In the genomic region with DNA sequence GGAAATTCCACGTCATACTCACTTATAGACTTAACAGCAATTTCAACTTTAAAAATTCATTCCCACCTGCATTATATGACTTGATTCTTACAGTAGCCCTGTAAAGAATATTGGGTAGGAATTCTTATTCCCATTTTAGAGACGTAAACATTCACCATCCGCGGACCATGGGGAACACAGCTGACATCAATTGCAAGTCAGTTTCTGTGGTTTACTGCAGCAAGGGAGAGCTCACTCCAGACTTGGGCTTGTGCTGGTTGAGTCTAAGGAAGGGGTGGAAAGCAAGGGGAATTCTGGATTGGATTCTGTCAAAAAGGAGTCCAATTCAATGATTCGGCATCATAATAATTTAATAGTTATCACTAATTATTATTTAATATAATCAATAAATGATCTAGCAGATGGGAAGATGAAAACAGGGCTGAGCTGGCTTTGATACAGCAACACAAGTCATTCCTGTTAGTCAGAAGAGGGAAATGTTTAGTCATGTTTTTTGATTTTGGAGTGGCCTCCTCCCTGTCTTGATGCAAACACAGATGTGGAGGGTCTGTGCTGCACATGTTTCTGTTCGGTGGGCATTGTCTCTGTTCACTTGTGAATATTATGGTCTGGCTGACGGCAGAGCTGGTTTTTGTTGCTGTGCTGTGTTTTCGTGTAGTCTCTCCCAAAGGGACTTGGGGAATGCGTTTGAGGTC, we compare ENCODE assay signal across 10 cellular contexts. TPM values are rescaled to one million over a fixed set of nuclear protein-coding genes. Genes with fewer than 3 reads are reported as not detected.
A peak's percentile ranks its signal among the peaks of the same experiment; 100 is the strongest.
DNase-seq lines count a peak whose midpoint lies in the region; ATAC-seq and TF ChIP-seq lines count a peak whose summit lies in the region.
"Had no signal": no experiment of that assay in that cellular context is flagged by ENCODE, and none has a peak within 500 bp of the region (broad histone marks: within the 10 kb centered on the region; RNA-seq: fewer than 3 reads in every experiment).

No MANE protein-coding gene starts in this region.

- no peak overlapping the region for H3K14ac ChIP-seq in H9 (ENCODE audit: insufficient read depth, low read length)

- intact Hi-C loops in head of caudate nucleus (cut with DNase I) (no loop called here), posterior cingulate gyrus (cut with DNase I) (no loop called here)

- H3T11ph ChIP-seq in H9 (ENCODE audit: low read length): no peak overlapping the region

- no peaks in the 10 kb centered on the region for H3K79me1 ChIP-seq in H9 (ENCODE audit: insufficient read depth, low read depth, low read length, poor library complexity, severe bottlenecking)

- no peak overlapping the region for H2BK120ac ChIP-seq in H9 (ENCODE audit: low read depth, low read length, poor library complexity, severe bottlenecking)

- no peak overlapping the region for H3K23ac ChIP-seq in H9 (ENCODE audit: insufficient read length, low read depth, low read length)

- no peak overlapping the region for H2BK20ac ChIP-seq in H9 (ENCODE audit: low read depth, low read length, poor library complexity, severe bottlenecking)

- H3K9me3 ChIP-seq in H9 (ENCODE audit: control insufficient read depth, low read depth, low read length): no peaks in the 10 kb centered on the region

- H2AK5ac ChIP-seq in H9 (ENCODE audit: insufficient read length, low read length): no peak overlapping the region

- no peak overlapping the region for H3K4me2 ChIP-seq in H9 (ENCODE audit: insufficient read depth, insufficient read length, low read length)

- H3K79me2 ChIP-seq in H9 (ENCODE audit: insufficient read depth, low read length): no peaks in the 10 kb centered on the region

- H3K27me3 Mint-ChIP-seq in H9 (ENCODE audit: low read depth): peaks cover 7% of the 10 kb centered on the region; the same call in 1 of the 2 replicates

- no CpG with 5 or more reads among the region's 9 CpGs for WGBS in H9 (ENCODE audit: extremely low coverage, insufficient read length, low lambda C conversion rate)

- H3K9me3 Mint-ChIP-seq in H9: no peaks in the 10 kb centered on the region; a peak in 1 of 5 replicates
- H3K9me3 Mint-ChIP-seq: activated naive CD4-positive, alpha-beta T cell treated with anti-CD3 and anti-CD28 coated beads, Interleukin-2, amount 50 U/mL, for 72 hours had no signal

- H4K5ac ChIP-seq in H9 (ENCODE audit: insufficient read length, low read depth, low read length): no peak overlapping the region

- H2AFZ ChIP-seq in H9 (ENCODE audit: low read length): no peak overlapping the region

- TF ChIP-seq CTCF in H9 (conservative IDR thresholded peaks at IDR 0.05) (no peak), fibroblast of villous mesenchyme (IDR thresholded peaks at IDR 0.05; ENCODE audit: insufficient read depth, low read depth, low read length) (no peak)

- H4K20me1 ChIP-seq in H9 (ENCODE audit: control insufficient read depth, insufficient read depth, insufficient read length): no peaks in the 10 kb centered on the region

- no peak overlapping the region; a peak in 1 of 7 replicates for H3K27ac Mint-ChIP-seq in H9
- H3K27ac Mint-ChIP-seq: activated naive CD4-positive, alpha-beta T cell treated with anti-CD3 and anti-CD28 coated beads, Interleukin-2, amount 50 U/mL, for 72 hours had no signal

- H3K4me3 ChIP-seq in fibroblast of villous mesenchyme (ENCODE audit: low read depth, low read length): no peak overlapping the region
- no peak overlapping the region for H3K4me3 ChIP-seq in skin epidermis

- H3K23me2 ChIP-seq in H9 (ENCODE audit: insufficient read length, low read depth, low read length, poor library complexity, severe bottlenecking): no peaks in the 10 kb centered on the region

- no peak overlapping the region for H4K8ac ChIP-seq in H9 (replicated peaks; ENCODE audit: insufficient read length, low read depth, low read length)

- H3K27ac ChIP-seq in H9 (ENCODE audit: insufficient read length, low read depth, low read length) (no peak overlapping the region), skin epidermis (peak overlapping the region in 20 of 21 experiments; percentile 35 to 89 (median 80))

- H2BK5ac ChIP-seq in H9 (ENCODE audit: insufficient read length, low read length): no peak overlapping the region

- no peak overlapping the region for H2BK15ac ChIP-seq in H9 (ENCODE audit: low read depth, low read length)

- H2BK12ac ChIP-seq in H9 (ENCODE audit: insufficient read length, low read depth, low read length): no peak overlapping the region

- no peak overlapping the region for H3K56ac ChIP-seq in H9 (ENCODE audit: insufficient read length, low read depth, low read length)

- no peak overlapping the region for H3K4me3 Mint-ChIP-seq in H9

- H3K18ac ChIP-seq in H9 (ENCODE audit: insufficient read length, low read depth, low read length): no peak overlapping the region

- H4K91ac ChIP-seq in H9 (ENCODE audit: insufficient read length, low read depth, low read length): no peak overlapping the region

- ATAC-seq in SK-N-SH treated with all-trans-retinoic acid at 6 μM for 48 hours: peak; percentile 27; the same call in 1 of the 3 replicates

- no peaks in the 10 kb centered on the region for H3K36me3 Mint-ChIP-seq in H9 (ENCODE audit: insufficient read depth in 1 of 3, low read depth in 3 of 3)
- H3K36me3 Mint-ChIP-seq: activated naive CD4-positive, alpha-beta T cell treated with anti-CD3 and anti-CD28 coated beads, Interleukin-2, amount 50 U/mL, for 72 hours had no signal

- H3K4me1 ChIP-seq in H9 (ENCODE audit: insufficient read depth, low read length): peaks cover 3% of the 10 kb centered on the region; the same call in 1 of the 2 replicates

- DNase-seq in H9: no peak
- peak; percentile 59 for DNase-seq in fibroblast of villous mesenchyme (ENCODE audit: low read depth)
- no peak for DNase-seq in NOMO-1 (lab: John Stamatoyannopoulos, UW; ENCODE audit: unreplicated experiment in 2 of 2)
- no peak for DNase-seq in head of caudate nucleus
- no peak for DNase-seq in posterior cingulate gyrus
- no peak for DNase-seq in NCI-H2081 treated with DMSO at 0.1 percent for 48 hours (lab: John Stamatoyannopoulos, UW)
- DNase-seq: NCI-H1092 had no signal

- H3K4ac ChIP-seq in H9 (ENCODE audit: low read depth, low read length): no peak overlapping the region

- no peaks in the 10 kb centered on the region for H3K27me3 ChIP-seq in H9 (ENCODE audit: insufficient read depth, low read length)

- peaks cover 59 to 60% of the 10 kb centered on the region in 2 experiments for H3K4me1 Mint-ChIP-seq in H9

- peak overlapping the region; percentile 13 for H3K9ac ChIP-seq in H9 (ENCODE audit: extremely low read depth, insufficient read length, low read length)

TF ChIP-seq in SK-N-SH treated with all-trans-retinoic acid at 6 μM for 48 hours, 23 proteins besides CTCF, POLR2A, EP300 and RAD21:
- TF ChIP-seq, protein P1, sequence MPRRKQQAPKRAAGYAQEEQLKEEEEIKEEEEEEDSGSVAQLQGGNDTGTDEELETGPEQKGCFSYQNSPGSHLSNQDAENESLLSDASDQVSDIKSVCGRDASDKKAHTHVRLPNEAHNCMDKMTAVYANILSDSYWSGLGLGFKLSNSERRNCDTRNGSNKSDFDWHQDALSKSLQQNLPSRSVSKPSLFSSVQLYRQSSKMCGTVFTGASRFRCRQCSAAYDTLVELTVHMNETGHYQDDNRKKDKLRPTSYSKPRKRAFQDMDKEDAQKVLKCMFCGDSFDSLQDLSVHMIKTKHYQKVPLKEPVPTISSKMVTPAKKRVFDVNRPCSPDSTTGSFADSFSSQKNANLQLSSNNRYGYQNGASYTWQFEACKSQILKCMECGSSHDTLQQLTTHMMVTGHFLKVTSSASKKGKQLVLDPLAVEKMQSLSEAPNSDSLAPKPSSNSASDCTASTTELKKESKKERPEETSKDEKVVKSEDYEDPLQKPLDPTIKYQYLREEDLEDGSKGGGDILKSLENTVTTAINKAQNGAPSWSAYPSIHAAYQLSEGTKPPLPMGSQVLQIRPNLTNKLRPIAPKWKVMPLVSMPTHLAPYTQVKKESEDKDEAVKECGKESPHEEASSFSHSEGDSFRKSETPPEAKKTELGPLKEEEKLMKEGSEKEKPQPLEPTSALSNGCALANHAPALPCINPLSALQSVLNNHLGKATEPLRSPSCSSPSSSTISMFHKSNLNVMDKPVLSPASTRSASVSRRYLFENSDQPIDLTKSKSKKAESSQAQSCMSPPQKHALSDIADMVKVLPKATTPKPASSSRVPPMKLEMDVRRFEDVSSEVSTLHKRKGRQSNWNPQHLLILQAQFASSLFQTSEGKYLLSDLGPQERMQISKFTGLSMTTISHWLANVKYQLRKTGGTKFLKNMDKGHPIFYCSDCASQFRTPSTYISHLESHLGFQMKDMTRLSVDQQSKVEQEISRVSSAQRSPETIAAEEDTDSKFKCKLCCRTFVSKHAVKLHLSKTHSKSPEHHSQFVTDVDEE (CRISPR knock-in tag; IDR thresholded peaks at IDR 0.05): no peak
- TF ChIP-seq ISL1 (CRISPR knock-in tag; IDR thresholded peaks at IDR 0.05): no peak

RNA-seq across cellular contexts. Expression of gene LIPC, which starts 9.7 kb away (rescaled TPM):
- total RNA-seq in H9 (2021): not detected in 2 replicates
- total RNA-seq in fibroblast of villous mesenchyme: 0.86 and 0.97 TPM in 2 replicates
